In the genomic region with DNA sequence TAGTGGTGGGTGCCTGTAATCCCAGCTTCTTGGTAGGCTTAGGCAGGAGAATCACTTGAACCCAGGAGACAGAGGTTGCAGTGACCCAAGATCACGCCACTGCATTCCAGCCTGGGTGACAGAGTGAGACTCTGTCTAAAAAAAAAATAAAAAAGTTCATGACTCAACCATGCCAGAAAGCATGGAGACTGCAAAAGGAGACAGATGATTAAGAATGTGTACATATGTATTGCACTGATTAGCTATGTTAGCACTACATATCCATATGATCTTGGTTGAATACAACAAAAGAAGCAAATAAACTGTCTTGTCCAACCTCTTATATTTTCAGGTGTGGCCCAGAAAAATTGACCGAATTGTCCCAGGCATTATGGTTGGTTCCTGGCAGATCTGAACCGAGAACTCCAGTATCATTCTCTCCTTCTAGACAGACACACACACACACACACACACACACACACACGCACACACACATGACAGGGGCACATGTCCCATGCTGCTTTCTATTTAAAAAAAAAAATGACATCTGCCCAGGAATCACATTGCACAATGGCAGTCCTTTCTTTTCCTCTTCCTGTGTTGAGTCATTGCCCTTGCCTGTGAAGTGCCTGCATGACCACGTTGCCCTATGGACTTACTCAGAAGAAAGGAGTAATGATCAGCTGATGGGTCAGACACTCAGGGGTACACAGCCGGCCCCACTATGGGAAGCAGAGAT, we compare ENCODE assay signal across 11 cellular contexts.
DNase-seq lines count a peak whose midpoint lies in the region; ATAC-seq and TF ChIP-seq lines count a peak whose summit lies in the region.
"Had no signal": no experiment of that assay in that cellular context is flagged by ENCODE, and none has a peak within 500 bp of the region (broad histone marks: within the 10 kb centered on the region; RNA-seq: fewer than 3 reads in every experiment).

No MANE protein-coding gene starts in this region.

- H3K36me3 Mint-ChIP-seq in WTC11 = peaks cover 3% of the 10 kb centered on the region; the same call in 1 of the 2 replicates
- H3K36me3 Mint-ChIP-seq in activated CD4-positive, alpha-beta T cell treated with anti-CD3 and anti-CD28 coated beads for 36 hours (ENCODE audit: low read depth) = no peaks in the 10 kb centered on the region

- no peak overlapping the region for H3K4me3 Mint-ChIP-seq in WTC11
- no peak overlapping the region for H3K4me3 Mint-ChIP-seq in activated CD4-positive, alpha-beta T cell treated with anti-CD3 and anti-CD28 coated beads for 36 hours

- no peak overlapping the region for H3K9ac ChIP-seq in liver (ENCODE audit: low read depth in 1 of 2, low read length in 2 of 2)

- H3K4me1 ChIP-seq in A673 (ENCODE audit: insufficient read depth, low read length, poor library complexity, severe bottlenecking) (no peaks in the 10 kb centered on the region), liver (ENCODE audit: control insufficient read depth in 4 of 4, insufficient read depth in 4 of 4, low read length in 3 of 4) (no peaks in the 10 kb centered on the region)

- peaks cover 18% of the 10 kb centered on the region for H3K9me3 Mint-ChIP-seq in WTC11
- no peaks in the 10 kb centered on the region for H3K9me3 Mint-ChIP-seq in activated CD4-positive, alpha-beta T cell treated with anti-CD3 and anti-CD28 coated beads for 36 hours (ENCODE audit: low read depth)

- DNase-seq in A673 (ENCODE audit: low spot score) (peak; percentile 41), HuH-7 (ENCODE audit: low spot score) (peak; percentile 44), WTC11 (ENCODE audit: low spot score) (no peak), GOT3 (lab: John Stamatoyannopoulos, UW) (no peak), KG1 (lab: John Stamatoyannopoulos, UW) (no peak), iPS-NIHi7 (ENCODE audit: extremely low spot score) (no peak)
- no peak for DNase-seq in activated CD4-positive, alpha-beta T cell treated with anti-CD3 and anti-CD28 coated beads for 36 hours
- DNase-seq: activated gamma-delta T cell treated with Interleukin-2 at 50 U/mL for 16 hours, WERI-Rb-1 had no signal

- no TSS peak for BruUV-seq in A673 (replicated peaks; lab: Mats Ljungman, UMichigan)

- TF ChIP-seq RAD21 in liver (IDR thresholded peaks at IDR 0.05) = no peak

- WGBS in liver = 66% methylated on average over 6 of the region's 6 CpGs

- H3K36me3 ChIP-seq in A673 (ENCODE audit: insufficient read depth, low read length, poor library complexity, severe bottlenecking) (no peaks in the 10 kb centered on the region), liver (ENCODE audit: control insufficient read depth in 4 of 4, insufficient read depth in 3 of 4, low read depth in 1 of 4, low read length in 3 of 4) (no peaks in the 10 kb centered on the region)
- H3K36me3 ChIP-seq: WERI-Rb-1 had no signal

- TF ChIP-seq CTCF in A673 (conservative IDR thresholded peaks at IDR 0.05; ENCODE audit: low read depth, low read length) (no peak), WTC11 (IDR thresholded peaks at IDR 0.05) (no peak), liver (IDR thresholded peaks at IDR 0.05; ENCODE audit: low read depth, low read length, missing input control) (no peak)

- H3K4me3 ChIP-seq in A673 (ENCODE audit: low read depth, low read length, poor library complexity, severe bottlenecking) (no peak overlapping the region), liver (ENCODE audit: low read depth in 1 of 3, low read length in 3 of 3) (no peak overlapping the region)
- H3K4me3 ChIP-seq: GM12878 had no signal

- H3K9me3 ChIP-seq in A673 (ENCODE audit: low read depth, low read length, poor library complexity, severe bottlenecking) (no peaks in the 10 kb centered on the region), liver (ENCODE audit: control insufficient read depth in 4 of 4, low read length in 3 of 4) (no peaks in the 10 kb centered on the region)

- ATAC-seq in WTC11 = no peak
- no peak for ATAC-seq in activated CD4-positive, alpha-beta T cell treated with anti-CD3 and anti-CD28 coated beads for 36 hours
- ATAC-seq: GM12878 had no signal

- H3K27me3 ChIP-seq in A673 (replicated peaks; ENCODE audit: insufficient read depth, low read depth, low read length, poor library complexity) (no peaks in the 10 kb centered on the region), liver (ENCODE audit: control insufficient read depth in 4 of 4, insufficient read depth in 4 of 4, low read length in 3 of 4) (no peaks in the 10 kb centered on the region)

- no peaks in the 10 kb centered on the region; the same call in 1 of the 2 replicates for H3K4me1 Mint-ChIP-seq in WTC11
- no peaks in the 10 kb centered on the region for H3K4me1 Mint-ChIP-seq in activated CD4-positive, alpha-beta T cell treated with anti-CD3 and anti-CD28 coated beads for 36 hours

- no peak overlapping the region for H3K27ac Mint-ChIP-seq in WTC11
- no peak overlapping the region for H3K27ac Mint-ChIP-seq in activated CD4-positive, alpha-beta T cell treated with anti-CD3 and anti-CD28 coated beads for 36 hours

- H3K27me3 Mint-ChIP-seq in WTC11 (ENCODE audit: low read depth) = no peaks in the 10 kb centered on the region
- H3K27me3 Mint-ChIP-seq in activated CD4-positive, alpha-beta T cell treated with anti-CD3 and anti-CD28 coated beads for 36 hours = peaks cover 5% of the 10 kb centered on the region

- no peak overlapping the region for H3K27ac ChIP-seq in A673 (ENCODE audit: low read depth, low read length, poor library complexity, severe bottlenecking)
- no peak overlapping the region for H3K27ac ChIP-seq in liver (ENCODE audit: low read depth in 1 of 2, low read length in 2 of 2)
- H3K27ac ChIP-seq: WERI-Rb-1 had no signal

- CTCF ChIA-PET in A673 (lab: Charles Lee) = no interaction called here
- CTCF ChIA-PET in WTC11 (lab: Charles Lee) = interaction anchor here (1.3 kb wide), 1 partner anchor 28 kb away, joined by 4 read pairs; no protein-coding TSS in a partner anchor
- CTCF ChIA-PET in activated CD4-positive, alpha-beta T cell treated with anti-CD3 and anti-CD28 coated beads for 36 hours (lab: Charles Lee) = no interaction called here

- POLR2A ChIA-PET in A673 (lab: Charles Lee; ENCODE audit: low non-redundant PET) (no interaction called here), WTC11 (lab: Charles Lee) (no interaction called here)
- POLR2A ChIA-PET in activated CD4-positive, alpha-beta T cell treated with anti-CD3 and anti-CD28 coated beads for 36 hours (lab: Charles Lee) = interaction anchor here (0.6 to 0.7 kb wide), 2 partner anchors 24 to 782 kb away, joined by 4 to 6 read pairs; no protein-coding TSS in a partner anchor

- intact Hi-C loops in A673 (cut with micrococcal nuclease; ENCODE audit: unreplicated experiment) = no loop called here
- intact Hi-C loops in activated CD4-positive, alpha-beta T cell treated with anti-CD3 and anti-CD28 coated beads for 36 hours (cut with DNase I, micrococcal nuclease) = no loop called here

TF ChIP-seq in WTC11, 78 proteins besides CTCF, POLR2A, EP300 and RAD21:
- TF ChIP-seq, protein P1, sequence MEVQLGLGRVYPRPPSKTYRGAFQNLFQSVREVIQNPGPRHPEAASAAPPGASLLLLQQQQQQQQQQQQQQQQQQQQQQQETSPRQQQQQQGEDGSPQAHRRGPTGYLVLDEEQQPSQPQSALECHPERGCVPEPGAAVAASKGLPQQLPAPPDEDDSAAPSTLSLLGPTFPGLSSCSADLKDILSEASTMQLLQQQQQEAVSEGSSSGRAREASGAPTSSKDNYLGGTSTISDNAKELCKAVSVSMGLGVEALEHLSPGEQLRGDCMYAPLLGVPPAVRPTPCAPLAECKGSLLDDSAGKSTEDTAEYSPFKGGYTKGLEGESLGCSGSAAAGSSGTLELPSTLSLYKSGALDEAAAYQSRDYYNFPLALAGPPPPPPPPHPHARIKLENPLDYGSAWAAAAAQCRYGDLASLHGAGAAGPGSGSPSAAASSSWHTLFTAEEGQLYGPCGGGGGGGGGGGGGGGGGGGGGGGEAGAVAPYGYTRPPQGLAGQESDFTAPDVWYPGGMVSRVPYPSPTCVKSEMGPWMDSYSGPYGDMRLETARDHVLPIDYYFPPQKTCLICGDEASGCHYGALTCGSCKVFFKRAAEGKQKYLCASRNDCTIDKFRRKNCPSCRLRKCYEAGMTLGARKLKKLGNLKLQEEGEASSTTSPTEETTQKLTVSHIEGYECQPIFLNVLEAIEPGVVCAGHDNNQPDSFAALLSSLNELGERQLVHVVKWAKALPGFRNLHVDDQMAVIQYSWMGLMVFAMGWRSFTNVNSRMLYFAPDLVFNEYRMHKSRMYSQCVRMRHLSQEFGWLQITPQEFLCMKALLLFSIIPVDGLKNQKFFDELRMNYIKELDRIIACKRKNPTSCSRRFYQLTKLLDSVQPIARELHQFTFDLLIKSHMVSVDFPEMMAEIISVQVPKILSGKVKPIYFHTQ (CRISPR knock-in tag; IDR thresholded peaks at IDR 0.05) = no peak
- peak; percentile 79 for TF ChIP-seq GABPB1 (CRISPR knock-in tag; IDR thresholded peaks at IDR 0.05)

TF ChIP-seq in liver, 16 proteins besides CTCF, POLR2A, EP300 and RAD21 (continues in another document):
- TF ChIP-seq FOXA2 (IDR thresholded peaks at IDR 0.05) (no peak), EGR1 (IDR thresholded peaks at IDR 0.05; ENCODE audit: low read depth in 2 of 2) (no peak), YY1 (IDR thresholded peaks at IDR 0.05) (no peak), SP1 (IDR thresholded peaks at IDR 0.05) (no peak), NR2F2 (IDR thresholded peaks at IDR 0.05) (no peak), RXRA (IDR thresholded peaks at IDR 0.05) (peak; percentile 45 to 55), TAF1 (conservative IDR thresholded peaks at IDR 0.05) (no peak), GABPA (IDR thresholded peaks at IDR 0.05 in 1 of 2, conservative IDR thresholded peaks at IDR 0.05 in 1 of 2) (peak in 1 of 2 donors; percentile 29)
- TF ChIP-seq, protein P2, sequence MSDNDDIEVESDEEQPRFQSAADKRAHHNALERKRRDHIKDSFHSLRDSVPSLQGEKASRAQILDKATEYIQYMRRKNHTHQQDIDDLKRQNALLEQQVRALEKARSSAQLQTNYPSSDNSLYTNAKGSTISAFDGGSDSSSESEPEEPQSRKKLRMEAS (IDR thresholded peaks at IDR 0.05) = no peak

Comparison
In these comparisons a context has a peak if more than half of its experiments do, and no peak if none do; other contexts are left out.
1. DNase-seq: peak in A673 (single experiment) and HuH-7 (single experiment); none in WTC11 (single experiment), GOT3 (single experiment), KG1 (single experiment), activated CD4-positive, alpha-beta T cell treated with anti-CD3 and anti-CD28 coated beads for 36 hours (single experiment) and iPS-NIHi7 (single experiment).